ENCODE assay signal across 32 cellular contexts in genomic region chr5:148792649-148793048, GRCh38. TPM values are rescaled to one million over a fixed set of nuclear protein-coding genes. Genes with fewer than 3 reads are reported as not detected.
DNase-seq lines count a peak whose midpoint lies in the region; ATAC-seq and TF ChIP-seq lines count a peak whose summit lies in the region.
"Had no signal": no experiment of that assay in that cellular context is flagged by ENCODE, and none has a peak within 500 bp of the region (broad histone marks: within the 10 kb centered on the region; RNA-seq: fewer than 3 reads in every experiment).

No MANE protein-coding gene starts in this region.

- H3K36me3 Mint-ChIP-seq in activated CD4-positive, alpha-beta T cell treated with anti-CD3 and anti-CD28 coated beads, Interleukin-2, amount 10 ng/mL, durations not matched to agents 24 days and 14 days (ENCODE audit: low read depth): no peaks in the 10 kb centered on the region
- no peaks in the 10 kb centered on the region for H3K36me3 Mint-ChIP-seq in activated T-helper 17 cell treated with anti-CD3 and anti-CD28 coated beads, Interleukin-2, amount 50 U/mL, for 72 hours (ENCODE audit: low read depth)
- no peaks in the 10 kb centered on the region for H3K36me3 Mint-ChIP-seq in nephron progenitor cell (ENCODE audit: low read depth)
- H3K36me3 Mint-ChIP-seq: activated naive CD4-positive, alpha-beta T cell treated with anti-CD3 and anti-CD28 coated beads, Interleukin-2, amount 50 U/mL, for 24 hours; CD4-positive, alpha-beta memory T cell had no signal

- intact Hi-C loops in activated CD4-positive, alpha-beta T cell treated with anti-CD3 and anti-CD28 coated beads, Interleukin-2, amount 10 ng/mL, durations not matched to agents 24 days and 14 days (cut with micrococcal nuclease): loop anchor here (5.0 kb wide), 1 partner anchor 170 kb away; no protein-coding TSS in a partner anchor

- peaks cover 24% of the 10 kb centered on the region for H3K4me1 Mint-ChIP-seq in activated CD4-positive, alpha-beta T cell treated with anti-CD3 and anti-CD28 coated beads, Interleukin-2, amount 10 ng/mL, durations not matched to agents 24 days and 14 days
- peaks cover 27% of the 10 kb centered on the region for H3K4me1 Mint-ChIP-seq in activated T-helper 17 cell treated with anti-CD3 and anti-CD28 coated beads, Interleukin-2, amount 50 U/mL, for 72 hours
- no peaks in the 10 kb centered on the region for H3K4me1 Mint-ChIP-seq in nephron progenitor cell
- H3K4me1 Mint-ChIP-seq: CD4-positive, alpha-beta memory T cell had no signal

- peaks cover 17% of the 10 kb centered on the region for H3K27me3 Mint-ChIP-seq in activated CD4-positive, alpha-beta T cell treated with anti-CD3 and anti-CD28 coated beads, Interleukin-2, amount 10 ng/mL, durations not matched to agents 24 days and 14 days
- peaks cover 32% of the 10 kb centered on the region for H3K27me3 Mint-ChIP-seq in activated T-helper 17 cell treated with anti-CD3 and anti-CD28 coated beads, Interleukin-2, amount 50 U/mL, for 72 hours
- peaks cover 28% of the 10 kb centered on the region for H3K27me3 Mint-ChIP-seq in nephron progenitor cell (ENCODE audit: low read depth, poor library complexity)

- ATAC-seq in HG02610 (IDR thresholded peaks at IDR 0.05; ENCODE audit: unreplicated experiment) (peak; percentile 16), HG03045 (IDR thresholded peaks at IDR 0.05; ENCODE audit: unreplicated experiment) (no peak), GM18907 (IDR thresholded peaks at IDR 0.05; ENCODE audit: unreplicated experiment) (no peak)
- peak; percentile 13 for ATAC-seq in activated T-helper 17 cell treated with anti-CD3 and anti-CD28 coated beads, Interleukin-2, amount 50 U/mL, for 72 hours (replicated peaks)
- ATAC-seq: right lobe of liver had no signal

- no peak overlapping the region for H3K4me3 Mint-ChIP-seq in activated CD4-positive, alpha-beta T cell treated with anti-CD3 and anti-CD28 coated beads, Interleukin-2, amount 10 ng/mL, durations not matched to agents 24 days and 14 days
- no peak overlapping the region for H3K4me3 Mint-ChIP-seq in activated T-helper 17 cell treated with anti-CD3 and anti-CD28 coated beads, Interleukin-2, amount 50 U/mL, for 72 hours
- no peak overlapping the region for H3K4me3 Mint-ChIP-seq in nephron progenitor cell
- H3K4me3 Mint-ChIP-seq: activated CD4-positive, alpha-beta T cell treated with anti-CD3 and anti-CD28 coated beads, Interleukin-2, amount 10 ng/mL, durations not matched to agents 7 days and 5 days; activated naive CD4-positive, alpha-beta T cell treated with anti-CD3 and anti-CD28 coated beads, Interleukin-2, amount 50 U/mL, for 24 hours; CD4-positive, alpha-beta memory T cell; HFFc6 had no signal

- no peaks in the 10 kb centered on the region for H3K9me3 Mint-ChIP-seq in activated CD4-positive, alpha-beta T cell treated with anti-CD3 and anti-CD28 coated beads, Interleukin-2, amount 10 ng/mL, durations not matched to agents 24 days and 14 days
- no peaks in the 10 kb centered on the region for H3K9me3 Mint-ChIP-seq in activated T-helper 17 cell treated with anti-CD3 and anti-CD28 coated beads, Interleukin-2, amount 50 U/mL, for 72 hours
- H3K9me3 Mint-ChIP-seq in nephron progenitor cell: no peaks in the 10 kb centered on the region
- H3K9me3 Mint-ChIP-seq: activated CD4-positive, alpha-beta T cell treated with anti-CD3 and anti-CD28 coated beads, Interleukin-2, amount 10 ng/mL, durations not matched to agents 7 days and 5 days; activated naive CD4-positive, alpha-beta T cell treated with anti-CD3 and anti-CD28 coated beads, Interleukin-2, amount 50 U/mL, for 24 hours; activated T-helper 2 cell treated with anti-CD3 and anti-CD28 coated beads, Interferon-gamma antibody, Interleukin-2, Interleukin-4, amounts not matched to agents 10 μg/mL and 5 μg/mL and 100 μg/mL, durations not matched to agents 14 hours and 24 hours and 36 hours; CD4-positive, alpha-beta memory T cell; HFFc6 had no signal

- no peak for DNase-seq in activated CD4-positive, alpha-beta T cell treated with anti-CD3 and anti-CD28 coated beads, Interleukin-2, amount 10 ng/mL, durations not matched to agents 24 days and 14 days
- DNase-seq in activated CD4-positive, alpha-beta T cell treated with anti-CD3 and anti-CD28 coated beads for 1 hour: no peak
- DNase-seq in nephron progenitor cell: no peak
- no peak for DNase-seq in mucosa of gallbladder (ENCODE audit: low spot score)
- DNase-seq: activated CD4-positive, alpha-beta T cell treated with anti-CD3 and anti-CD28 coated beads, Interleukin-2, amount 10 ng/mL, durations not matched to agents 7 days and 5 days; activated CD8-positive, alpha-beta memory T cell treated with anti-CD3 and anti-CD28 coated beads, Interleukin-2, amount 50 U/mL, for 48 hours; amygdala; brain microvascular endothelial cell; CD4-positive, alpha-beta memory T cell; effector CD8-positive, alpha-beta T cell; GOT3; HFFc6; left ventricle myocardium inferior; mesendoderm; MG63; NCI-H1436; NCI-H2081; NCI-H2227 treated with DMSO at 0.1 percent for 48 hours; NCI-H69; Peyer's patch; right lobe of liver; stimulated activated CD4-positive, alpha-beta T cell treated with anti-CD3 and anti-CD28 coated beads, Interleukin-12 subunit alpha, Interleukin-12 subunit beta, amount 100 ng/mL, for 4 hours; stimulated activated CD4-positive, alpha-beta T cell treated with anti-CD3 and anti-CD28 coated beads, Interleukin-2, amount 100 ng/mL, for 48 hours; T1000; WERI-Rb-1 had no signal

- peak overlapping the region; percentile 8 for H3K27ac Mint-ChIP-seq in activated CD4-positive, alpha-beta T cell treated with anti-CD3 and anti-CD28 coated beads, Interleukin-2, amount 10 ng/mL, durations not matched to agents 24 days and 14 days
- H3K27ac Mint-ChIP-seq in activated T-helper 17 cell treated with anti-CD3 and anti-CD28 coated beads, Interleukin-2, amount 50 U/mL, for 72 hours: peak overlapping the region; percentile 73
- H3K27ac Mint-ChIP-seq in nephron progenitor cell: peak overlapping the region; percentile 12
- H3K27ac Mint-ChIP-seq: activated CD4-positive, alpha-beta T cell treated with anti-CD3 and anti-CD28 coated beads, Interleukin-2, amount 10 ng/mL, durations not matched to agents 7 days and 5 days; activated naive CD4-positive, alpha-beta T cell treated with anti-CD3 and anti-CD28 coated beads, Interleukin-2, amount 50 U/mL, for 24 hours; activated T-helper 2 cell treated with anti-CD3 and anti-CD28 coated beads, Interferon-gamma antibody, Interleukin-2, Interleukin-4, amounts not matched to agents 10 μg/mL and 5 μg/mL and 100 μg/mL, durations not matched to agents 14 hours and 24 hours and 36 hours; CD4-positive, alpha-beta memory T cell; HFFc6; progenitor cell of endocrine pancreas had no signal

- TF ChIP-seq CTCF in nephron progenitor cell (IDR thresholded peaks at IDR 0.05): no peak

RNA-seq across cellular contexts. Expression of gene ADRB2, which starts 33.8 kb away (rescaled TPM):
- 0.37 and 0.50 TPM in 2 replicates for total RNA-seq in activated CD4-positive, alpha-beta T cell treated with anti-CD3 and anti-CD28 coated beads, Interleukin-2, amount 10 ng/mL, durations not matched to agents 24 days and 14 days
- 1 to 10 TPM in 1 of 2 donors, under 1 TPM in 1; 0.74 to 1.1 TPM for total RNA-seq in activated T-helper 17 cell treated with anti-CD3 and anti-CD28 coated beads, Interleukin-2, amount 50 U/mL, for 72 hours
- 3.4 TPM for total RNA-seq in mucosa of gallbladder

Comparison
In these comparisons a context has a peak if more than half of its experiments do, and no peak if none do; other contexts are left out.
1. H3K27ac Mint-ChIP-seq: peak in every context shown above with its lines; median percentile 73 in activated T-helper 17 cell treated with anti-CD3 and anti-CD28 coated beads, Interleukin-2, amount 50 U/mL, for 72 hours; 12 in nephron progenitor cell; 8 in activated CD4-positive, alpha-beta T cell treated with anti-CD3 and anti-CD28 coated beads, Interleukin-2, amount 10 ng/mL, durations not matched to agents 24 days and 14 days.
2. ATAC-seq: peak in HG02610 (single experiment) and activated T-helper 17 cell treated with anti-CD3 and anti-CD28 coated beads, Interleukin-2, amount 50 U/mL, for 72 hours (single experiment); none in HG03045 (single experiment) and GM18907 (single experiment).